In genomic region chr3:10555263-10555662, GRCh38 we compare ENCODE assay signal across 21 cellular contexts. TPM values are rescaled to one million over a fixed set of nuclear protein-coding genes. Genes with fewer than 3 reads are reported as not detected.
A peak's percentile ranks its signal among the peaks of the same experiment; 100 is the strongest.
DNase-seq lines count a peak whose midpoint lies in the region; ATAC-seq, FAIRE-seq and TF ChIP-seq lines count a peak whose summit lies in the region.
"Had no signal": no experiment of that assay in that cellular context is flagged by ENCODE, and none has a peak within 500 bp of the region (broad histone marks: within the 10 kb centered on the region; RNA-seq: fewer than 3 reads in every experiment).

No MANE protein-coding gene starts in this region.

- no peak for FAIRE-seq in HepG2 (lab: Jason Lieb, UNC)
- FAIRE-seq: GM12892 had no signal

- DNase-seq in HepG2 (ENCODE audit: low spot score) (no peak), right lobe of liver (no peak), ecto neural progenitor cell (ENCODE audit: low spot score) (peak; percentile 37), neural crest cell (ENCODE audit: low read depth, low spot score) (no peak), uterus (no peak), NCI-H2227 (lab: John Stamatoyannopoulos, UW; ENCODE audit: unreplicated experiment) (no peak), chondrocyte (ENCODE audit: low spot score) (no peak)
- DNase-seq: COR-L47; GF-D8; H7; NCI-H1105 treated with DMSO at 0.1 percent for 48 hours; NCI-H187 treated with DMSO at 0.1 percent for 48 hours; NCI-H446; NCI-H69; NK-92 treated with Interleukin-12 subunit alpha and Interleukin-12 subunit beta, amount 100 ng/mL, for 24 hours; OCI-M1; SIG-M5 had no signal

- ATAC-seq in HepG2 (no peak), right lobe of liver (no peak)

- no peak overlapping the region for H3K9ac ChIP-seq in HepG2 (ENCODE audit: insufficient read depth, low read depth, low read length)

- H3K4me3 ChIP-seq in HepG2 (replicated peaks in 1 of 3; ENCODE audit: insufficient read depth in 1 of 3, low read depth in 2 of 3, low read length in 3 of 3), result no peak overlapping the region
- no peak overlapping the region for H3K4me3 ChIP-seq in right lobe of liver
- H3K4me3 ChIP-seq in uterus, result no peak overlapping the region

- H3K4me2 ChIP-seq in HepG2 (ENCODE audit: low read depth, low read length), result no peak overlapping the region

- TF ChIP-seq POLR2A in HepG2 (IDR thresholded peaks at IDR 0.05; ENCODE audit: insufficient read depth in 1 of 2, low read depth in 2 of 2, low read length in 2 of 2), result no peak
- no peak for TF ChIP-seq POLR2A in right lobe of liver (IDR thresholded peaks at IDR 0.05)
- TF ChIP-seq POLR2A in uterus (IDR thresholded peaks at IDR 0.05), result no peak

- H2AFZ ChIP-seq in HepG2 (ENCODE audit: low read length), result no peak overlapping the region

- no peak for TF ChIP-seq EP300 in HepG2 (IDR thresholded peaks at IDR 0.05; ENCODE audit: low read depth in 2 of 2, low read length in 2 of 2)
- TF ChIP-seq EP300 in HepG2 (CRISPR knock-in tag; IDR thresholded peaks at IDR 0.05; ENCODE audit: borderline replicate concordance), result no peak

- H3K27ac Mint-ChIP-seq in neural crest cell (ENCODE audit: unreplicated experiment) (peak overlapping the region; percentile 95), chondrocyte (ENCODE audit: unreplicated experiment) (no peak overlapping the region)
- H3K27ac Mint-ChIP-seq: IgD-negative memory B cell had no signal

- H3K9me3 Mint-ChIP-seq in neural crest cell (no peaks in the 10 kb centered on the region), chondrocyte (ENCODE audit: low read depth) (no peaks in the 10 kb centered on the region)
- H3K9me3 Mint-ChIP-seq: IgD-negative memory B cell had no signal

- POLR2A ChIA-PET in HepG2 (lab: Yijun Ruan, JAX), result no interaction called here

- H4K20me1 ChIP-seq in HepG2 (ENCODE audit: insufficient read depth, low read length), result no peaks in the 10 kb centered on the region

- TF ChIP-seq CTCF in HepG2 (CRISPR knock-in tag; IDR thresholded peaks at IDR 0.05) (no peak), right lobe of liver (IDR thresholded peaks at IDR 0.05) (no peak), neural crest cell (conservative IDR thresholded peaks at IDR 0.05) (no peak), uterus (IDR thresholded peaks at IDR 0.05) (no peak), chondrocyte (IDR thresholded peaks at IDR 0.05) (no peak)

- H3K9me3 ChIP-seq in HepG2 (ENCODE audit: low read length), result no peaks in the 10 kb centered on the region
- H3K9me3 ChIP-seq in right lobe of liver, result no peaks in the 10 kb centered on the region
- no peaks in the 10 kb centered on the region for H3K9me3 ChIP-seq in uterus

- no peak overlapping the region for H3K27ac ChIP-seq in HepG2 (ENCODE audit: extremely low read length, insufficient read depth, low read length)
- H3K27ac ChIP-seq in right lobe of liver, result no peak overlapping the region
- H3K27ac ChIP-seq in uterus, result no peak overlapping the region

- WGBS in HepG2 (ENCODE audit: low lambda C conversion rate), result 0% methylated on average over 1 of the region's 1 CpG
- WGBS in right lobe of liver (ENCODE audit: insufficient coverage, low coverage, low lambda C conversion rate, missing lambda C conversion rate), result 100% methylated on average over 1 of the region's 1 CpG

- H3K36me3 ChIP-seq in HepG2 (replicated peaks in 1 of 2; ENCODE audit: control insufficient read depth in 1 of 2, insufficient read depth in 2 of 2, low read length in 2 of 2) (no peaks in the 10 kb centered on the region), right lobe of liver (no peaks in the 10 kb centered on the region), uterus (no peaks in the 10 kb centered on the region)

- in situ Hi-C loops in HepG2 (cut with HindIII; ENCODE audit: extremely low pct_ligation_motif_present, low pct_unique_long_range_greater_than_20kb), result no loop called here

- H3K4me1 Mint-ChIP-seq in neural crest cell (peaks cover 66% of the 10 kb centered on the region), chondrocyte (ENCODE audit: low read depth) (peaks cover 12% of the 10 kb centered on the region)

- no peaks in the 10 kb centered on the region for H3K4me1 ChIP-seq in HepG2 (ENCODE audit: insufficient read depth, low read length)
- no peaks in the 10 kb centered on the region for H3K4me1 ChIP-seq in right lobe of liver
- H3K4me1 ChIP-seq in uterus, result no peaks in the 10 kb centered on the region

- intact Hi-C loops in HepG2 (cut with micrococcal nuclease; ENCODE audit: unreplicated experiment) (no loop called here), right lobe of liver (cut with DNase I) (no loop called here), uterus (cut with DNase I; ENCODE audit: low total_unique reads) (no loop called here)

- H3K4me3 Mint-ChIP-seq in neural crest cell (peak overlapping the region; percentile 65), chondrocyte (ENCODE audit: unreplicated experiment) (no peak overlapping the region)
- H3K4me3 Mint-ChIP-seq: IgD-negative memory B cell had no signal

- H3K27me3 ChIP-seq in HepG2 (ENCODE audit: control insufficient read depth in 1 of 2, insufficient read depth in 2 of 2, low read length in 2 of 2) (peaks cover 2 to 36% of the 10 kb centered on the region in 2 experiments; a peak in 2 of 5 replicates), right lobe of liver (no peaks in the 10 kb centered on the region), uterus (no peaks in the 10 kb centered on the region)

- H3K36me3 Mint-ChIP-seq in neural crest cell (ENCODE audit: low read depth) (no peaks in the 10 kb centered on the region), chondrocyte (ENCODE audit: low read depth) (no peaks in the 10 kb centered on the region)
- H3K36me3 Mint-ChIP-seq: IgD-negative memory B cell had no signal

- no peaks in the 10 kb centered on the region for H3K27me3 Mint-ChIP-seq in neural crest cell (ENCODE audit: low read depth)
- peaks cover 24% of the 10 kb centered on the region for H3K27me3 Mint-ChIP-seq in chondrocyte (ENCODE audit: low read depth)

- no peaks in the 10 kb centered on the region for H3K79me2 ChIP-seq in HepG2 (ENCODE audit: insufficient read depth, low read length)

- no TSS peak for BruUV-seq in HepG2 (replicated peaks; lab: Mats Ljungman, UMichigan)

- CTCF ChIA-PET in HepG2 (lab: Yijun Ruan, JAX; ENCODE audit: low intra/inter-chr PET ratio, low total read pairs), result no interaction called here

- no peak for TF ChIP-seq RAD21 in HepG2 (CRISPR knock-in tag; IDR thresholded peaks at IDR 0.05)

TF ChIP-seq in HepG2, 621 proteins besides CTCF, POLR2A, EP300 and RAD21:
- TF ChIP-seq ZNF704 (CRISPR knock-in tag; IDR thresholded peaks at IDR 0.05; ENCODE audit: borderline replicate concordance) (no peak), ZNF564 (CRISPR knock-in tag; IDR thresholded peaks at IDR 0.05) (no peak), ZFP36 (IDR thresholded peaks at IDR 0.05; ENCODE audit: borderline replicate concordance, low read depth, low read length, partially characterized antibody) (peak; percentile 33)

RNA-seq across cellular contexts. Expression of gene ATP2B2, which starts 49.9 kb away (rescaled TPM):
- total RNA-seq in HepG2 (2016; rRNA removed; fragmentation: Illumina TruSeq; extraction: Trizol), result 1.1 and 1.5 TPM in 2 replicates
- total RNA-seq in HepG2 (2016; cell fraction: cytosol; rRNA removed; fragmentation: Illumina TruSeq; extraction: Trizol; ENCODE audit: low read depth), result 0.30 and 0.35 TPM in 2 replicates
- total RNA-seq in HepG2 (2016; cell fraction: insoluble cytoplasmic fraction; rRNA removed; fragmentation: Illumina TruSeq; extraction: Trizol), result 0.62 and 1.7 TPM in 2 replicates
- 1.3 and 1.6 TPM in 2 replicates for total RNA-seq in HepG2 (2016; cell fraction: membrane; rRNA removed; fragmentation: Illumina TruSeq; extraction: Trizol)
- total RNA-seq in HepG2 (2016; cell fraction: nucleus; rRNA removed; fragmentation: Illumina TruSeq; extraction: Trizol), result 2.9 and 3.0 TPM in 2 replicates
- 2.3 and 4.0 TPM in 2 replicates for polyA plus RNA-seq in HepG2 (2011; rRNA removed)
- polyA plus RNA-seq in HepG2 (2011; cell fraction: cytosol; rRNA removed), result 1.5 and 2.5 TPM in 2 replicates
- polyA plus RNA-seq in HepG2 (2011; cell fraction: nucleus; rRNA removed), result 8.9 and 11.7 TPM in 2 replicates
- 5.0 and 8.8 TPM in 2 replicates for polyA plus RNA-seq in HepG2 (2012)
- 0.29 and 0.54 TPM in 2 replicates for polyA plus RNA-seq in HepG2 (2016; cell fraction: cytosol; fragmentation: Illumina TruSeq; extraction: Trizol; ENCODE audit: low read depth)
- polyA plus RNA-seq in HepG2 (2016; cell fraction: insoluble cytoplasmic fraction; fragmentation: Illumina TruSeq; extraction: Trizol; ENCODE audit: low read depth), result 0.86 and 1.1 TPM in 2 replicates
- 0.66 and 0.84 TPM in 2 replicates for polyA plus RNA-seq in HepG2 (2016; cell fraction: membrane; fragmentation: Illumina TruSeq; extraction: Trizol; ENCODE audit: low read depth)
- 2.6 and 4.2 TPM in 2 replicates for polyA plus RNA-seq in HepG2 (2016; cell fraction: nucleus; fragmentation: Illumina TruSeq; extraction: Trizol; ENCODE audit: insufficient read depth, low read depth)
- polyA minus RNA-seq in HepG2 (2011; rRNA and poly(A)+ RNA removed; ENCODE audit: low replicate concordance), result 5.2 TPM in 1 of 2 replicates, not detected in the other
- 1.8 and 4.1 TPM in 2 replicates for polyA minus RNA-seq in HepG2 (2011; cell fraction: cytosol; rRNA and poly(A)+ RNA removed)
- polyA minus RNA-seq in HepG2 (2011; cell fraction: nucleus; rRNA and poly(A)+ RNA removed), result 9.0 and 11.7 TPM in 2 replicates
- total RNA-seq in right lobe of liver, result 10 to 100 TPM; 25.9 to 45.1 (median 35.1) TPM
- 0.23 and 0.42 TPM in 2 replicates for total RNA-seq in neural crest cell
- 1 to 10 TPM in 2 of 4 donors, under 1 TPM in 2; 0.29 to 9.5 (median 4.4) TPM for total RNA-seq in uterus
- total RNA-seq in chondrocyte, result 0.08 to 0.25 TPM (median 0.24 TPM) in 3 replicates
- total RNA-seq: Daoy, LHCN-M2 had no signal
- polyA plus RNA-seq: IgD-negative memory B cell had no signal
